Comparison of ENCODE assay signal across 11 cellular contexts in the genomic region with DNA sequence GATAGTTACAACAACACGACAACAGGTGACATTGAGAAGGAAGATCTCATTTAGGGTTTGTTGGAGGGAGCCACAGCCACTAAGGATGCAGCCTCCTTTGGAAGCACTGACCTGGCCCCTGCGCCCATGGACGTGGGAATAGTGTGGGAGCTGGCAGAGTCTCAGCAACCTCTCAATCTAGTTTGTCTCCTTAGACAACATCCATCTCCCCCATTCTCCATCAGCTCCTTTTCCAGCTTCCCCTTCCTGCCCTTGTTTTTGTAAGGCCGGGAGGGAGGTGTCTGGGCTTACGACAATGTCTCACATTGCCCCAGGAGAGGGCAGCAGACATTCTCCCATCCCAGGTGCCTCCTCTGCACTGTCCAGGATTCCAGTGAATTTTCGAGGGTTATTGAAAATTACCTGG.
DNase-seq lines count a peak whose midpoint lies in the region; ATAC-seq and TF ChIP-seq lines count a peak whose summit lies in the region.
"Had no signal": no experiment of that assay in that cellular context is flagged by ENCODE, and none has a peak within 500 bp of the region (broad histone marks: within the 10 kb centered on the region; RNA-seq: fewer than 3 reads in every experiment).

No MANE protein-coding gene starts in this region.

- BruUV-seq in Panc1 (replicated peaks; lab: Mats Ljungman, UMichigan), result no TSS peak

- POLR2A ChIA-PET in Panc1 (lab: Charles Lee), result no interaction called here

- peak; percentile 45 for DNase-seq in 8988T
- DNase-seq in GM12865 (ENCODE audit: low read depth), result no peak
- DNase-seq in Panc1 (ENCODE audit: low read depth, low spot score), result no peak
- DNase-seq in foreskin fibroblast, result no peak
- no peak for DNase-seq in GM19238 (ENCODE audit: insufficient read length, low spot score)
- no peak for DNase-seq in NCI-H2227 (lab: John Stamatoyannopoulos, UW; ENCODE audit: unreplicated experiment)
- DNase-seq: activated T-cell treated with anti-CD3 and anti-CD28 coated beads, Interleukin-2, amount 50 U/mL, for 4 hours; nucleus accumbens; SHP77 treated with DMSO at 0.1 percent for 48 hours had no signal

- in situ Hi-C loops in Panc1 (cut with HindIII; ENCODE audit: low pct_unique_long_range_greater_than_20kb, low sequenced_read_pairs), result no loop called here

- no peaks in the 10 kb centered on the region for H3K9me3 ChIP-seq in Panc1 (ENCODE audit: control insufficient read depth, insufficient read depth, low read depth, low read length)

- CTCF ChIA-PET in Panc1 (lab: Charles Lee), result interaction anchor here (0.6 kb wide), 2 partner anchors 19 to 91 kb away, joined by 3 read pairs; no protein-coding TSS in a partner anchor

- H3K4me1 ChIP-seq in Panc1 (ENCODE audit: control insufficient read depth, insufficient read depth, low read length), result no peaks in the 10 kb centered on the region

- H3K27me3 ChIP-seq in Panc1 (ENCODE audit: control insufficient read depth, insufficient read depth, low read length), result no peaks in the 10 kb centered on the region

- H3K27ac ChIP-seq in Panc1 (ENCODE audit: low read length), result no peak overlapping the region

- TF ChIP-seq CTCF in GM12865 (IDR thresholded peaks at IDR 0.05; ENCODE audit: insufficient read depth, low read depth, low read length, missing control alignments) (peak; percentile 23), Panc1 (IDR thresholded peaks at IDR 0.05) (peak; percentile 53), foreskin fibroblast (IDR thresholded peaks at IDR 0.05; ENCODE audit: low read depth, low read length) (peak; percentile 9)

- intact Hi-C loops in Panc1 (cut with micrococcal nuclease; ENCODE audit: unreplicated experiment), result no loop called here

- H3K4me3 ChIP-seq in GM12865 (ENCODE audit: low read depth, low read length), result no peak overlapping the region
- H3K4me3 ChIP-seq in Panc1 (ENCODE audit: low read depth in 2 of 2, low read length in 2 of 2), result no peak overlapping the region
- no peak overlapping the region for H3K4me3 ChIP-seq in foreskin fibroblast (ENCODE audit: low read depth in 1 of 2, low read length in 2 of 2)

- ATAC-seq in Panc1, result 0 out of 2 replicates have a peak, but pooled peaks have one; percentile 62
- no peak for ATAC-seq in HG03565 (IDR thresholded peaks at IDR 0.05; ENCODE audit: unreplicated experiment)
- ATAC-seq in HG02763 (IDR thresholded peaks at IDR 0.05; ENCODE audit: unreplicated experiment), result no peak
- ATAC-seq: activated T-cell treated with anti-CD3 and anti-CD28 coated beads, Interleukin-2, amount 50 U/mL, for 4 hours had no signal

- no peaks in the 10 kb centered on the region for H3K36me3 ChIP-seq in Panc1 (ENCODE audit: control insufficient read depth, insufficient read depth, low read length)
